34 cellular contexts compared by ENCODE assay signal in genomic region chr17:53101706-53102105, GRCh38.
"Had no signal": no experiment of that assay in that cellular context is flagged by ENCODE, and none has a peak within 500 bp of the region (broad histone marks: within the 10 kb centered on the region; RNA-seq: fewer than 3 reads in every experiment).

No MANE protein-coding gene starts in this region.

- DNase-seq: activated CD4-positive, alpha-beta memory T cell treated with anti-CD3 and anti-CD28 coated beads, Interleukin-2, amount 10 ng/mL, durations not matched to agents 7 days and 5 days; activated CD4-positive, alpha-beta T cell treated with anti-CD3 and anti-CD28 coated beads for 1 hour; activated CD4-positive, alpha-beta T cell treated with anti-CD3 and anti-CD28 coated beads for 48 hours; activated CD4-positive, CD25-positive, alpha-beta regulatory T cell; activated CD8-positive, alpha-beta memory T cell treated with anti-CD3 and anti-CD28 coated beads for 24 hours; activated CD8-positive, alpha-beta memory T cell treated with anti-CD3 and anti-CD28 coated beads, Interleukin-2, amount 10 ng/mL, durations not matched to agents 7 days and 5 days; activated CD8-positive, alpha-beta memory T cell treated with anti-CD3 and anti-CD28 coated beads, Interleukin-2, amount 50 U/mL, for 48 hours; activated effector memory CD4-positive, alpha-beta T cell treated with anti-CD3 and anti-CD28 coated beads, Interleukin-2, amount 50 U/mL, for 16 hours; activated naive CD4-positive, alpha-beta T cell; activated naive CD4-positive, alpha-beta T cell treated with anti-CD3 and anti-CD28 coated beads, Interleukin-2, amount 50 U/mL, for 16 hours; activated naive CD8-positive, alpha-beta T cell treated with anti-CD3 and anti-CD28 coated beads for 36 hours; activated T-cell treated with anti-CD3 and anti-CD28 coated beads, Interleukin-2, amount 50 U/mL, for 72 hours; amygdala; Karpas-422; NCI-H1092; NCI-H1436 treated with DMSO at 0.1 percent for 48 hours; NCI-H1694 treated with DMSO at 0.1 percent for 48 hours; NCI-H2081; NCI-H446; NCI-H526 treated with DMSO at 0.1 percent for 48 hours; NCI-H82; PC-3; Peyer's patch; Right ventricle myocardium superior; SW 1271; T-helper 1 cell; T-helper 2 cell; T-helper 9 cell; WERI-Rb-1 had no signal

- ATAC-seq: activated CD8-positive, alpha-beta memory T cell treated with anti-CD3 and anti-CD28 coated beads, Interleukin-2, amount 10 ng/mL, durations not matched to agents 7 days and 5 days; activated T-cell treated with anti-CD3 and anti-CD28 coated beads, Interleukin-2, amount 50 U/mL, for 72 hours; activated T-helper 17 cell treated with anti-CD3 and anti-CD28 coated beads, Interleukin-2, amount 50 U/mL, for 72 hours; K562; PC-3 had no signal

- H3K27ac ChIP-seq: ascending aorta, cardiac muscle cell, coronary artery, Peyer's patch, WERI-Rb-1 had no signal

- H3K4me1 ChIP-seq: ascending aorta, Peyer's patch had no signal

- H3K27me3 ChIP-seq: ascending aorta, cardiac muscle cell, Peyer's patch had no signal

- H3K36me3 ChIP-seq: ascending aorta, cardiac muscle cell, Peyer's patch, WERI-Rb-1 had no signal

- H3K4me3 ChIP-seq: ascending aorta, cardiac muscle cell, coronary artery, K562, Peyer's patch had no signal

- H3K9me3 ChIP-seq: ascending aorta, Peyer's patch had no signal
